ENCODE assay signal across 30 cellular contexts in genomic region chr5:177588413-177588909, GRCh38. TPM values are rescaled to one million over a fixed set of nuclear protein-coding genes. Genes with fewer than 3 reads are reported as not detected.
DNase-seq lines count a peak whose midpoint lies in the region; ATAC-seq, FAIRE-seq and TF ChIP-seq lines count a peak whose summit lies in the region.
"Had no signal": no experiment of that assay in that cellular context is flagged by ENCODE, and none has a peak within 500 bp of the region (broad histone marks: within the 10 kb centered on the region; RNA-seq: fewer than 3 reads in every experiment).

No MANE protein-coding gene starts in this region.

- FAIRE-seq in H1 (lab: Jason Lieb, UNC) (no peak), GM12891 (lab: Jason Lieb, UNC) (no peak)
- FAIRE-seq: GM18507 had no signal

- H3K4me3 ChIP-seq in H1 (ENCODE audit: extremely low read depth in 1 of 4, insufficient read depth in 2 of 4, low read depth in 3 of 4, low read length in 4 of 4) = no peak overlapping the region
- H3K4me3 ChIP-seq in CD4-positive, alpha-beta memory T cell (ENCODE audit: low read length in 2 of 2) = no peak overlapping the region
- H3K4me3 ChIP-seq: BLaER1 treated with 17β-estradiol and CSF1 and Interleukin-3, amounts not matched to agents 10 nM and 100 nM; cardiac muscle cell; coronary artery; esophagus muscularis mucosa; heart right ventricle; lung; mucosa of descending colon; ovary had no signal

- H2BK20ac ChIP-seq in H1 (ENCODE audit: low read length) = no peak overlapping the region

- no peaks in the 10 kb centered on the region for H4K20me1 ChIP-seq in H1 (replicated peaks in 1 of 2; ENCODE audit: control insufficient read depth in 1 of 2, insufficient read depth in 2 of 2, low read length in 2 of 2)

- no peak overlapping the region for H2BK15ac ChIP-seq in H1 (ENCODE audit: low read length)

- H3K4me1 Mint-ChIP-seq in activated T-cell treated with anti-CD3 and anti-CD28 coated beads, Interleukin-2, amount 50 U/mL, for 24 hours (ENCODE audit: low read depth) = peaks cover 26% of the 10 kb centered on the region
- peaks cover 20% of the 10 kb centered on the region for H3K4me1 Mint-ChIP-seq in stimulated activated effector memory CD8-positive, alpha-beta T cell treated with anti-CD3 and anti-CD28 coated beads, Interleukin-12 subunit alpha, Interleukin-12 subunit beta, amount 100 ng/mL, for 72 hours
- peaks cover 11 to 23% (median 15%) of the 10 kb centered on the region in 4 donors for H3K4me1 Mint-ChIP-seq in CD4-positive, alpha-beta memory T cell

- H2BK120ac ChIP-seq in H1 (replicated peaks; ENCODE audit: low read depth, low read length) = no peak overlapping the region

- peaks cover 2% of the 10 kb centered on the region; the same call in 1 of the 2 replicates for H3K23me2 ChIP-seq in H1 (ENCODE audit: low read depth, low read length)

- CTCF ChIA-PET in H1 (lab: Charles Lee; ENCODE audit: partially characterized antibody) = no interaction called here
- CTCF ChIA-PET in CD4-positive, alpha-beta memory T cell (lab: Charles Lee; ENCODE audit: partially characterized antibody) = interaction anchor here (0.8 kb wide), 1 partner anchor 19 kb away, joined by 3 read pairs; no protein-coding TSS in a partner anchor

- TF ChIP-seq POLR2A in H1 (IDR thresholded peaks at IDR 0.05; ENCODE audit: control extremely low read depth in 1 of 2, low read depth in 2 of 2, low read length in 2 of 2) (no peak), GM12891 (IDR thresholded peaks at IDR 0.05; ENCODE audit: low read depth, low read length) (no peak)

- H4K91ac ChIP-seq in H1 (replicated peaks; ENCODE audit: insufficient read length, low read length) = no peak overlapping the region

- intact Hi-C loops in CD4-positive, alpha-beta memory T cell (cut with micrococcal nuclease) = no loop called here

- TF ChIP-seq RAD21 in H1 (IDR thresholded peaks at IDR 0.05 in 1 of 2, conservative IDR thresholded peaks at IDR 0.05 in 1 of 2; ENCODE audit: low read depth in 2 of 2, low read length in 2 of 2) = no peak

- peak overlapping the region; percentile 51; the same call in 1 of the 2 replicates for H4K8ac ChIP-seq in H1 (ENCODE audit: extremely low read depth, insufficient read depth, low read length)

- POLR2A ChIA-PET in H1 (lab: Charles Lee; ENCODE audit: partially characterized antibody) = no interaction called here
- POLR2A ChIA-PET in CD4-positive, alpha-beta memory T cell (lab: Charles Lee; ENCODE audit: partially characterized antibody) = no interaction called here

- no peak overlapping the region for H3K23ac ChIP-seq in H1 (ENCODE audit: insufficient read length)

- H3K56ac ChIP-seq in H1 (replicated peaks; ENCODE audit: insufficient read length, low read depth, low read length) = no peak overlapping the region

- no peak overlapping the region for H2AK5ac ChIP-seq in H1 (ENCODE audit: low read depth, low read length)

- DNase-seq in activated T-cell treated with anti-CD3 and anti-CD28 coated beads, Interleukin-2, amount 50 U/mL, for 24 hours = no peak
- no peak for DNase-seq in activated T-cell treated with anti-CD3 and anti-CD28 coated beads, Interleukin-2, amount 50 U/mL, for 1 hour
- DNase-seq in NCI-H146 treated with DMSO at 0.1 percent for 48 hours (lab: John Stamatoyannopoulos, UW; ENCODE audit: unreplicated experiment) (peak; percentile 32), H1 (ENCODE audit: low read depth in 1 of 2, low spot score in 2 of 2) (no peak), GM12891 (ENCODE audit: insufficient read length, low spot score) (no peak)
- DNase-seq in stimulated activated effector memory CD8-positive, alpha-beta T cell treated with anti-CD3 and anti-CD28 coated beads, Interleukin-12 subunit alpha, Interleukin-12 subunit beta, amount 100 ng/mL, for 72 hours (ENCODE audit: low spot score in 2 of 2) = no peak
- DNase-seq in CD4-positive, alpha-beta memory T cell = no peak
- DNase-seq: activated CD4-positive, alpha-beta T cell treated with anti-CD3 and anti-CD28 coated beads for 36 hours; activated naive CD4-positive, alpha-beta T cell treated with anti-CD3 and anti-CD28 coated beads, Interleukin-2, amount 50 U/mL, for 16 hours; Calu3; effector memory CD8-positive, alpha-beta T cell; foreskin keratinocyte; heart right ventricle; Kasumi-1; kidney glomerular epithelial cell; mucosa of descending colon; NCI-H2029; ovary; SHP77 had no signal

- H3K14ac ChIP-seq in H1 (ENCODE audit: insufficient read length) = no peak overlapping the region

- H3K4me3 Mint-ChIP-seq in activated T-cell treated with anti-CD3 and anti-CD28 coated beads, Interleukin-2, amount 50 U/mL, for 24 hours = no peak overlapping the region
- no peak overlapping the region for H3K4me3 Mint-ChIP-seq in stimulated activated effector memory CD8-positive, alpha-beta T cell treated with anti-CD3 and anti-CD28 coated beads, Interleukin-12 subunit alpha, Interleukin-12 subunit beta, amount 100 ng/mL, for 72 hours
- no peak overlapping the region for H3K4me3 Mint-ChIP-seq in CD4-positive, alpha-beta memory T cell
- H3K4me3 Mint-ChIP-seq: activated CD4-positive, alpha-beta T cell treated with anti-CD3 and anti-CD28 coated beads for 36 hours; effector memory CD8-positive, alpha-beta T cell; natural killer cell treated with Interleukin-12 subunit alpha and Interleukin-12 subunit beta and Interleukin-15 and Interleukin-18, amount 100 ng/mL, for 72 hours; T-helper 2 cell treated with Interferon-gamma antibody and Interleukin-4, amounts not matched to agents 5 μg/mL and 100 μg/mL, for 36 hours had no signal

- peak; percentile 55 for ATAC-seq in stimulated activated effector memory CD8-positive, alpha-beta T cell treated with anti-CD3 and anti-CD28 coated beads, Interleukin-12 subunit alpha, Interleukin-12 subunit beta, amount 100 ng/mL, for 72 hours
- ATAC-seq in GM21786 (IDR thresholded peaks at IDR 0.05; ENCODE audit: unreplicated experiment) = no peak
- ATAC-seq: activated CD4-positive, alpha-beta T cell treated with anti-CD3 and anti-CD28 coated beads for 36 hours; effector memory CD8-positive, alpha-beta T cell; foreskin keratinocyte; HCT116; heart right ventricle; mucosa of descending colon; natural killer cell treated with Interleukin-12 subunit alpha and Interleukin-12 subunit beta and Interleukin-15 and Interleukin-18, amount 100 ng/mL, for 72 hours; Panc1 had no signal

- no peaks in the 10 kb centered on the region for H3K4me1 ChIP-seq in H1 (replicated peaks in 1 of 4; ENCODE audit: control insufficient read depth in 3 of 4, insufficient read depth in 4 of 4, low read length in 3 of 4)
- peaks cover 16% of the 10 kb centered on the region for H3K4me1 ChIP-seq in CD4-positive, alpha-beta memory T cell (ENCODE audit: insufficient read depth, low read length)
- H3K4me1 ChIP-seq: foreskin keratinocyte had no signal

- no peak overlapping the region for H2BK5ac ChIP-seq in H1 (ENCODE audit: low read depth, low read length)

- peaks cover 35% of the 10 kb centered on the region for H3K27me3 Mint-ChIP-seq in activated T-cell treated with anti-CD3 and anti-CD28 coated beads, Interleukin-2, amount 50 U/mL, for 24 hours
- peaks cover 23 to 26% of the 10 kb centered on the region in 2 donors for H3K27me3 Mint-ChIP-seq in CD4-positive, alpha-beta memory T cell

- 73% methylated on average over 13 of the region's 13 CpGs; no CpG with 5 or more reads in 1 of the 2 experiments for WGBS in H1 (ENCODE audit: extremely low coverage in 1 of 2, insufficient coverage in 1 of 2, insufficient read length in 1 of 2, insufficient replicate concordance in 2 of 2, low coverage in 1 of 2, low lambda C conversion rate in 2 of 2, missing lambda C conversion rate in 1 of 2), 2 experiments

- no peak overlapping the region for H3K18ac ChIP-seq in H1 (ENCODE audit: extremely low read depth, low read length)

- H3K9ac ChIP-seq in H1 (replicated peaks in 1 of 4; ENCODE audit: extremely low read depth in 1 of 4, low read depth in 3 of 4, low read length in 3 of 4) = no peak overlapping the region
- H3K9ac ChIP-seq: BLaER1 treated with 17β-estradiol and CSF1 and Interleukin-3, amounts not matched to agents 10 nM and 100 nM had no signal

- no peak overlapping the region for H3K4ac ChIP-seq in H1 (replicated peaks; ENCODE audit: insufficient read length, low read depth, low read length)

- peaks cover 0 to 6% (median 1%) of the 10 kb centered on the region in 4 experiments; a peak in 1 of 7 replicates for H3K27me3 ChIP-seq in H1 (replicated peaks in 1 of 4; ENCODE audit: control insufficient read depth in 3 of 4, extremely low read depth in 1 of 4, insufficient read depth in 3 of 4, low read length in 3 of 4)
- no peaks in the 10 kb centered on the region for H3K27me3 ChIP-seq in CD4-positive, alpha-beta memory T cell (ENCODE audit: insufficient read depth, low read length)
- H3K27me3 ChIP-seq: BLaER1 treated with 17β-estradiol and CSF1 and Interleukin-3, amounts not matched to agents 10 nM and 100 nM; ovary had no signal

- H3K9me3 Mint-ChIP-seq in activated T-cell treated with anti-CD3 and anti-CD28 coated beads, Interleukin-2, amount 50 U/mL, for 24 hours = no peaks in the 10 kb centered on the region
- no peaks in the 10 kb centered on the region for H3K9me3 Mint-ChIP-seq in stimulated activated effector memory CD8-positive, alpha-beta T cell treated with anti-CD3 and anti-CD28 coated beads, Interleukin-12 subunit alpha, Interleukin-12 subunit beta, amount 100 ng/mL, for 72 hours
- H3K9me3 Mint-ChIP-seq in CD4-positive, alpha-beta memory T cell = peaks cover 0 to 2% (median 0%) of the 10 kb centered on the region in 8 donors
- H3K9me3 Mint-ChIP-seq: effector memory CD8-positive, alpha-beta T cell; natural killer cell treated with Interleukin-12 subunit alpha and Interleukin-12 subunit beta and Interleukin-15 and Interleukin-18, amount 100 ng/mL, for 72 hours; T-helper 2 cell treated with Interferon-gamma antibody and Interleukin-4, amounts not matched to agents 5 μg/mL and 100 μg/mL, for 36 hours had no signal

- TF ChIP-seq EP300 in H1 (IDR thresholded peaks at IDR 0.05; ENCODE audit: borderline replicate concordance in 1 of 2, low read depth in 2 of 2, low read length in 2 of 2) = no peak

- TF ChIP-seq CTCF in H1 (IDR thresholded peaks at IDR 0.05; ENCODE audit: control extremely low read depth in 1 of 3, insufficient read depth in 1 of 3, low read depth in 1 of 3, low read length in 3 of 3) = no peak

- H3K36me3 ChIP-seq in H1 (ENCODE audit: control insufficient read depth in 2 of 4, insufficient read depth in 4 of 4, low read length in 3 of 4) = peaks cover under 1 to 2% (median 1%) of the 10 kb centered on the region in 4 experiments; a peak in 5 of 8 replicates
- peaks cover 2% of the 10 kb centered on the region for H3K36me3 ChIP-seq in CD4-positive, alpha-beta memory T cell (ENCODE audit: insufficient read depth, low read length)
- H3K36me3 ChIP-seq: cardiac muscle cell, ovary had no signal

- H4K5ac ChIP-seq in H1 (ENCODE audit: insufficient read length, low read depth, low read length) = no peak overlapping the region

- peaks cover 15% of the 10 kb centered on the region for H3K36me3 Mint-ChIP-seq in activated T-cell treated with anti-CD3 and anti-CD28 coated beads, Interleukin-2, amount 50 U/mL, for 24 hours (ENCODE audit: low read depth)
- peaks cover 17% of the 10 kb centered on the region for H3K36me3 Mint-ChIP-seq in stimulated activated effector memory CD8-positive, alpha-beta T cell treated with anti-CD3 and anti-CD28 coated beads, Interleukin-12 subunit alpha, Interleukin-12 subunit beta, amount 100 ng/mL, for 72 hours
- H3K36me3 Mint-ChIP-seq in CD4-positive, alpha-beta memory T cell = peaks cover 3 to 6% of the 10 kb centered on the region in 2 donors

- H3K4me2 ChIP-seq in H1 (ENCODE audit: insufficient read depth in 1 of 2, low read depth in 2 of 2, low read length in 2 of 2) = no peak overlapping the region
- H3K4me2 ChIP-seq: BLaER1 treated with 17β-estradiol and CSF1 and Interleukin-3, amounts not matched to agents 10 nM and 100 nM had no signal

- no peaks in the 10 kb centered on the region; the same call in 1 of the 2 replicates for H3K79me1 ChIP-seq in H1 (ENCODE audit: low read depth, low read length)

- H2AFZ ChIP-seq in H1 (ENCODE audit: low read length) = no peak overlapping the region

- H3K79me2 ChIP-seq in H1 (ENCODE audit: control insufficient read depth in 1 of 2, insufficient read depth in 2 of 2, low read length in 2 of 2) = peaks cover 0 to 4% of the 10 kb centered on the region in 2 experiments; a peak in 1 of 4 replicates

- H2BK12ac ChIP-seq in H1 (ENCODE audit: low read depth, low read length) = no peak overlapping the region

- H3K27ac Mint-ChIP-seq in activated T-cell treated with anti-CD3 and anti-CD28 coated beads, Interleukin-2, amount 50 U/mL, for 24 hours = peak overlapping the region; percentile 3
- no peak overlapping the region for H3K27ac Mint-ChIP-seq in stimulated activated effector memory CD8-positive, alpha-beta T cell treated with anti-CD3 and anti-CD28 coated beads, Interleukin-12 subunit alpha, Interleukin-12 subunit beta, amount 100 ng/mL, for 72 hours
- no peak overlapping the region for H3K27ac Mint-ChIP-seq in CD4-positive, alpha-beta memory T cell
- H3K27ac Mint-ChIP-seq: activated CD4-positive, alpha-beta T cell treated with anti-CD3 and anti-CD28 coated beads for 36 hours; effector memory CD8-positive, alpha-beta T cell; natural killer cell treated with Interleukin-12 subunit alpha and Interleukin-12 subunit beta and Interleukin-15 and Interleukin-18, amount 100 ng/mL, for 72 hours; T-helper 2 cell treated with Interferon-gamma antibody and Interleukin-4, amounts not matched to agents 5 μg/mL and 100 μg/mL, for 36 hours had no signal

- H3K9me3 ChIP-seq in H1 (ENCODE audit: insufficient read depth in 2 of 2, low read depth in 1 of 2, low read length in 1 of 2) = no peaks in the 10 kb centered on the region
- no peaks in the 10 kb centered on the region for H3K9me3 ChIP-seq in CD4-positive, alpha-beta memory T cell (ENCODE audit: control insufficient read depth in 1 of 2, low read length in 2 of 2)
- H3K9me3 ChIP-seq: BLaER1 treated with 17β-estradiol and CSF1 and Interleukin-3, amounts not matched to agents 10 nM and 100 nM; esophagus muscularis mucosa; heart right ventricle; mucosa of descending colon; ovary had no signal

- no peak overlapping the region for H3K27ac ChIP-seq in H1 (ENCODE audit: low read depth, low read length)
- H3K27ac ChIP-seq in CD4-positive, alpha-beta memory T cell (ENCODE audit: low read depth, low read length) = no peak overlapping the region
- H3K27ac ChIP-seq: BLaER1 treated with 17β-estradiol and CSF1 and Interleukin-3, amounts not matched to agents 10 nM and 100 nM; cardiac muscle cell; coronary artery; esophagus muscularis mucosa; foreskin keratinocyte; heart right ventricle; ovary had no signal

RNA-seq across cellular contexts. Expression of gene TMED9, which starts 3.5 kb away (rescaled TPM):
- 156 and 160 TPM in 2 replicates for total RNA-seq in H1 (2021; fragmentation: NEBNext Ultra II Directional; extraction: Animal tissue kit (Norgen Biotek cat#: 25700))
- 130 and 141 TPM in 2 replicates for polyA plus RNA-seq in H1 (2011; rRNA removed)
- polyA plus RNA-seq in H1 (2011; cell fraction: cytosol; rRNA removed) = 185 TPM
- 119 TPM for polyA plus RNA-seq in H1 (2011; cell fraction: nucleus; rRNA removed)
- 124 to 218 TPM (median 205 TPM) in 4 replicates for polyA plus RNA-seq in H1 (2012, experiment 1 of 2)
- 162 TPM for polyA plus RNA-seq in H1 (2012, experiment 2 of 2)
- 141 TPM for polyA plus RNA-seq in H1 (2013, experiment 1 of 2)
- 178 TPM for polyA plus RNA-seq in H1 (2013, experiment 2 of 2)
- polyA minus RNA-seq in H1 (2011; rRNA and poly(A)+ RNA removed) = 187 and 190 TPM in 2 replicates
- polyA minus RNA-seq in H1 (2011; cell fraction: cytosol; rRNA and poly(A)+ RNA removed) = 74.6 TPM
- polyA minus RNA-seq in H1 (2011; cell fraction: nucleus; rRNA and poly(A)+ RNA removed) = 46.5 TPM
- total RNA-seq in CD4-positive, alpha-beta memory T cell = 10 to 100 TPM; 93.7 to 95.8 TPM
- 100 to 1,000 TPM; 123 to 133 TPM for polyA plus RNA-seq in CD4-positive, alpha-beta memory T cell
- polyA plus RNA-seq in GM12891 (2012; ENCODE audit: low read depth, missing spikeins) = 119 TPM

RNA-seq across cellular contexts. Expression of gene B4GALT7, which starts 11.5 kb away (rescaled TPM):
- total RNA-seq in H1 (2021; fragmentation: NEBNext Ultra II Directional; extraction: Animal tissue kit (Norgen Biotek cat#: 25700)) = 17.3 and 18.7 TPM in 2 replicates
- polyA plus RNA-seq in H1 (2011; rRNA removed) = 31.9 and 38.1 TPM in 2 replicates
- polyA plus RNA-seq in H1 (2011; cell fraction: cytosol; rRNA removed) = 20.5 TPM
- 31.9 TPM for polyA plus RNA-seq in H1 (2011; cell fraction: nucleus; rRNA removed)
- polyA plus RNA-seq in H1 (2012, experiment 1 of 2) = 11.0 to 19.8 TPM (median 17.2 TPM) in 4 replicates
- 15.4 TPM for polyA plus RNA-seq in H1 (2012, experiment 2 of 2)
- polyA plus RNA-seq in H1 (2013, experiment 1 of 2) = 18.9 TPM
- 18.5 TPM for polyA plus RNA-seq in H1 (2013, experiment 2 of 2)
- polyA minus RNA-seq in H1 (2011; rRNA and poly(A)+ RNA removed) = 8.7 and 14.8 TPM in 2 replicates
- polyA minus RNA-seq in H1 (2011; cell fraction: cytosol; rRNA and poly(A)+ RNA removed) = 12.3 TPM
- 21.8 TPM for polyA minus RNA-seq in H1 (2011; cell fraction: nucleus; rRNA and poly(A)+ RNA removed)
- 10 to 100 TPM; 45.3 to 47.9 TPM for total RNA-seq in CD4-positive, alpha-beta memory T cell
- polyA plus RNA-seq in CD4-positive, alpha-beta memory T cell = 10 to 100 TPM; 23.3 to 23.6 TPM
- polyA plus RNA-seq in GM12891 (2012; ENCODE audit: low read depth, missing spikeins) = 13.4 TPM

RNA-seq across cellular contexts. Expression of gene FAM193B, which starts 34.1 kb away (rescaled TPM):
- 69.8 and 75.2 TPM in 2 replicates for total RNA-seq in H1 (2021; fragmentation: NEBNext Ultra II Directional; extraction: Animal tissue kit (Norgen Biotek cat#: 25700))
- polyA plus RNA-seq in H1 (2011; rRNA removed) = 49.9 and 91.8 TPM in 2 replicates
- 70.5 TPM for polyA plus RNA-seq in H1 (2011; cell fraction: cytosol; rRNA removed)
- polyA plus RNA-seq in H1 (2011; cell fraction: nucleus; rRNA removed) = 384 TPM
- polyA plus RNA-seq in H1 (2012, experiment 1 of 2) = 57.7 to 86.6 TPM (median 81.0 TPM) in 4 replicates
- 67.9 TPM for polyA plus RNA-seq in H1 (2012, experiment 2 of 2)
- polyA plus RNA-seq in H1 (2013, experiment 1 of 2) = 59.7 TPM
- 54.0 TPM for polyA plus RNA-seq in H1 (2013, experiment 2 of 2)
- 23.4 and 37.6 TPM in 2 replicates for polyA minus RNA-seq in H1 (2011; rRNA and poly(A)+ RNA removed)
- polyA minus RNA-seq in H1 (2011; cell fraction: cytosol; rRNA and poly(A)+ RNA removed) = 34.4 TPM
- polyA minus RNA-seq in H1 (2011; cell fraction: nucleus; rRNA and poly(A)+ RNA removed) = 53.4 TPM
- 100 to 1,000 TPM; 233 to 252 TPM for total RNA-seq in CD4-positive, alpha-beta memory T cell
- 1 to 10 TPM; 1.9 to 7.0 TPM for polyA plus RNA-seq in CD4-positive, alpha-beta memory T cell
- 28.6 TPM for polyA plus RNA-seq in GM12891 (2012; ENCODE audit: low read depth, missing spikeins)
